32 cellular contexts compared by ENCODE assay signal in genomic region chr3:44186111-44186672, GRCh38. TPM values are rescaled to one million over a fixed set of nuclear protein-coding genes. Genes with fewer than 3 reads are reported as not detected.
"Had no signal": no experiment of that assay in that cellular context is flagged by ENCODE, and none has a peak within 500 bp of the region (broad histone marks: within the 10 kb centered on the region; RNA-seq: fewer than 3 reads in every experiment).

No MANE protein-coding gene starts in this region.

- H3K4me3 ChIP-seq: SJCRH30, SK-N-MC had no signal

- H3K4me1 ChIP-seq: SJCRH30 had no signal

- H3K27ac ChIP-seq: SJCRH30, SK-N-MC had no signal

- DNase-seq: activated CD4-positive, alpha-beta T cell treated with anti-CD3 and anti-CD28 coated beads for 36 hours; activated CD4-positive, alpha-beta T cell treated with anti-CD3 and anti-CD28 coated beads, Interleukin-2, amount 10 ng/mL, durations not matched to agents 7 days and 5 days; activated CD4-positive, alpha-beta T cell treated with anti-CD3 and anti-CD28 coated beads, Interleukin-2, amount 50 U/mL, for 48 hours; activated CD8-positive, alpha-beta memory T cell treated with anti-CD3 and anti-CD28 coated beads, Interleukin-2, amount 50 U/mL, for 4 hours; activated gamma-delta T cell treated with Interleukin-2 at 50 U/mL for 16 hours; activated naive CD4-positive, alpha-beta T cell treated with anti-CD3 and anti-CD28 coated beads for 36 hours; activated naive CD8-positive, alpha-beta T cell treated with anti-CD3 and anti-CD28 coated beads, Interleukin-2, amount 50 U/mL, for 24 hours; activated T-cell treated with anti-CD3 and anti-CD28 coated beads for 4 hours; activated T-cell treated with anti-CD3 and anti-CD28 coated beads, Interleukin-2, amount 50 U/mL, for 4 hours; anterior cingulate cortex; Karpas-422; NCI-H1048; NCI-H1105 treated with DMSO at 0.1 percent for 48 hours; NCI-H1436; NCI-H1694; NCI-H1930; NCI-H2081 treated with DMSO at 0.1 percent for 48 hours; NCI-H345; NCI-H524 treated with DMSO at 0.1 percent for 48 hours; OCI-M1; SHP77; SJCRH30; T1000 had no signal

- H3K36me3 ChIP-seq: SJCRH30 had no signal

- H3K9me3 ChIP-seq: SJCRH30 had no signal

- ATAC-seq: activated CD4-positive, alpha-beta T cell treated with anti-CD3 and anti-CD28 coated beads for 36 hours; activated CD4-positive, CD25-positive, alpha-beta regulatory T cell treated with anti-CD3 and anti-CD28 coated beads, Interleukin-2, amount 50 U/mL, for 24 hours; activated naive CD8-positive, alpha-beta T cell treated with anti-CD3 and anti-CD28 coated beads, Interleukin-2, amount 50 U/mL, for 24 hours; activated T-cell treated with anti-CD3 and anti-CD28 coated beads, Interleukin-2, amount 50 U/mL, for 4 hours; WTC11 had no signal

- H3K27me3 ChIP-seq: SJCRH30 had no signal

RNA-seq across cellular contexts. Expression of gene TOPAZ1, which starts 55.5 kb away (rescaled TPM):
- total RNA-seq: activated CD4-positive, alpha-beta T cell treated with anti-CD3 and anti-CD28 coated beads for 36 hours; activated CD4-positive, alpha-beta T cell treated with anti-CD3 and anti-CD28 coated beads, Interleukin-2, amount 10 ng/mL, durations not matched to agents 7 days and 5 days; activated naive CD4-positive, alpha-beta T cell treated with anti-CD3 and anti-CD28 coated beads for 36 hours; activated T-cell treated with anti-CD3 and anti-CD28 coated beads, Interleukin-2, amount 50 U/mL, for 4 hours; activated T-helper 1 cell treated with anti-CD3 and anti-CD28 coated beads, Interleukin-12 subunit alpha, Interleukin-12 subunit beta, Interleukin-2, Interleukin-4 antibody, amounts not matched to agents 30 ng/mL and 10 ng/mL and 1 ng/mL, durations not matched to agents 14 hours and 24 hours and 36 hours; cardiac septum; MCF 10A; NCI-H460; T-helper 1 cell treated with Interleukin-12 subunit alpha and Interleukin-12 subunit beta and Interleukin-4 antibody, amounts not matched to agents 30 ng/mL and 1 ng/mL, for 36 hours; T-helper 2 cell treated with Interferon-gamma antibody and Interleukin-4, amounts not matched to agents 100 ng/mL and 5 ng/mL, for 36 hours; WTC11 had no signal
